Comparison of ENCODE assay signal across 7 cellular contexts in the genomic region with DNA sequence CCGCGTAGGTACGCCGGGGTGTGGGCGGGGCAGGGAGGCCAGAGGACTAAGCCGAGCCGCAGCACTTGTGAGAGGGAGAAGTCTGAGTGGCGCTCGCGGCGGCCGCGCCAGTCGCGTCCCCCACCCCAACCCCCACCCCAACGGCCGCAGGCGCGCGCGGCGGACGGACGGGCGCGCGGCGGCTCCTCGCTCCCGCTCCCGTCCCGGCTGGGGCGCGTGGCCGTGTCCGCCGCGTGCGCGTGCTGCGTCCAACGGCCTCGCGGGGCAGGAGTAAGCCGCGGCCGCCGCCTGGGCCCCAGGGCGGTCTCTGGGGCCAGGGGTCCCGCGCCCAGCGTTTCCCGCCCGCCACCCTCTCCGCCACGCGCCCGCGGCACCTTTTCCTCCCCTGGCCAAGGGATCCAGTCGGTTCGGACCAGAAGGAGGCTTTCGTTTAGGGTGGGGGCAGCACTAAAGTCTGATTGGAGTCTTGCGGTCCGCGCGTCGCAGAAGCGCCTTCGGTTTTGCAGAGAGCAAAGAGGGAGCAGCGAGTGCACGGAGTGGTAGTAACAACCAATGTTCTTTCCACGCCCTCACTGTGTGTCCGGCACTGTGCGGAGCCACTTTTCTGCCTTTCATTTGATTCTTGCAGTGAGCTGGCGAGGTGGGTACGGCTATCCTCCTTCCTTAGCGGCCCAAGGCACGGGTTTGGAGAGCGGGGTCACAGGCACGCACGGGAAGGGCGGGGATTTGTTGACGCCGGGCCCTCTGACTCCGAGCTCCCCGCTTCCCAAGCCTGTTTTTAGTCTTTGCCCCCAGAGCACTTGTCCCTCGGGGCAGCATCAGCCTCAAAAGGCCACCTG. TPM values are rescaled to one million over a fixed set of nuclear protein-coding genes. Genes with fewer than 3 reads are reported as not detected.
DNase-seq lines count a peak whose midpoint lies in the region; ATAC-seq and TF ChIP-seq lines count a peak whose summit lies in the region.

No MANE protein-coding gene starts in this region.

- TF ChIP-seq CTCF in GM12875 (IDR thresholded peaks at IDR 0.05; ENCODE audit: borderline replicate concordance, insufficient read depth, low read depth, low read length) (no peak), WERI-Rb-1 (IDR thresholded peaks at IDR 0.05; ENCODE audit: low read depth, low read length) (no peak), lower lobe of right lung (IDR thresholded peaks at IDR 0.05) (no peak)

- H3K4me3 ChIP-seq in GM12875 (ENCODE audit: low read depth, low read length): peak overlapping the region; percentile 89
- H3K4me3 ChIP-seq in WERI-Rb-1 (ENCODE audit: low read depth, low read length): peak overlapping the region; percentile 94
- H3K4me3 ChIP-seq in lower lobe of right lung: peak overlapping the region; percentile 81

- peak overlapping the region; percentile 96 for H3K27ac ChIP-seq in WERI-Rb-1
- H3K27ac ChIP-seq in lower lobe of right lung: peak overlapping the region; percentile 100

- H3K36me3 ChIP-seq in WERI-Rb-1: peaks cover 13% of the 10 kb centered on the region
- H3K36me3 ChIP-seq in lower lobe of right lung: no peaks in the 10 kb centered on the region

- DNase-seq in HT1080 (ENCODE audit: low read depth): peak; percentile 36
- no peak for DNase-seq in WERI-Rb-1
- peak; percentile 23 for DNase-seq in dedifferentiated amniotic fluid mesenchymal stem cell (ENCODE audit: extremely low spot score)
- DNase-seq in lower lobe of right lung: peak; percentile 66
- peak in 2 of 3 donors; percentile 16 to 23 for DNase-seq in stimulated activated CD4-positive, alpha-beta T cell treated with anti-CD3 and anti-CD28 coated beads, TNF-alpha, amount 100 ng/mL, for 48 hours (ENCODE audit: low read depth in 3 of 3)
- no peak for DNase-seq in A172 (ENCODE audit: low spot score)

- H3K4me1 ChIP-seq in lower lobe of right lung: peaks cover 50% of the 10 kb centered on the region

- intact Hi-C loops in lower lobe of right lung (cut with DNase I): no loop called here

- no peaks in the 10 kb centered on the region for H3K9me3 ChIP-seq in WERI-Rb-1 (ENCODE audit: severe bottlenecking)
- H3K9me3 ChIP-seq in lower lobe of right lung: no peaks in the 10 kb centered on the region

- H3K27me3 ChIP-seq in WERI-Rb-1 (ENCODE audit: insufficient read depth, low read depth, severe bottlenecking): no peaks in the 10 kb centered on the region
- no peaks in the 10 kb centered on the region for H3K27me3 ChIP-seq in lower lobe of right lung (ENCODE audit: low read depth)

- peak in 1 of 2 donors; percentile 43 for ATAC-seq in lower lobe of right lung

RNA-seq across cellular contexts. Expression of a gene that starts 0.5 kb away (rescaled TPM):
- total RNA-seq in HT1080 (2014; rRNA removed; shearing (Covaris generic)): 295 and 342 TPM in 2 replicates
- 151 and 163 TPM in 2 replicates for polyA plus RNA-seq in HT1080 (2015; cell fraction: cytosol; rRNA removed)
- 289 and 320 TPM in 2 replicates for polyA plus RNA-seq in HT1080 (2015; cell fraction: nucleus; rRNA removed)
- total RNA-seq in lower lobe of right lung: 148 TPM
- 360 and 395 TPM in 2 replicates for total RNA-seq in A172 (2014; rRNA removed; shearing (Covaris generic))

RNA-seq across cellular contexts. Expression of a gene that starts 13.8 kb away (rescaled TPM):
- total RNA-seq in HT1080 (2014; rRNA removed; shearing (Covaris generic)): 208 and 248 TPM in 2 replicates
- 244 and 384 TPM in 2 replicates for polyA plus RNA-seq in HT1080 (2015; cell fraction: cytosol; rRNA removed)
- polyA plus RNA-seq in HT1080 (2015; cell fraction: nucleus; rRNA removed): 117 and 127 TPM in 2 replicates
- 68.2 TPM for total RNA-seq in lower lobe of right lung
- total RNA-seq in A172 (2014; rRNA removed; shearing (Covaris generic)): 144 and 233 TPM in 2 replicates

Comparison
In these comparisons a context has a peak if more than half of its experiments do, and no peak if none do; other contexts are left out.
1. DNase-seq: peak in HT1080 (single experiment), dedifferentiated amniotic fluid mesenchymal stem cell (single experiment), lower lobe of right lung (single experiment) and stimulated activated CD4-positive, alpha-beta T cell treated with anti-CD3 and anti-CD28 coated beads, TNF-alpha, amount 100 ng/mL, for 48 hours (2 of 3); none in WERI-Rb-1 (single experiment) and A172 (single experiment).
2. Peak in every context shown above with its lines, with median percentiles within 50 percentile points of each other: H3K4me3 ChIP-seq.